2 cellular contexts compared by ENCODE assay signal in genomic region chr2:65916785-65917295, GRCh38.
TF ChIP-seq lines count a peak whose summit lies in the region.

No MANE protein-coding gene starts in this region.

TF ChIP-seq in GM23338, 12 proteins besides CTCF, POLR2A, EP300 and RAD21 (continued from another document):
- no peak for TF ChIP-seq ZNF462 (CRISPR knock-in tag; IDR thresholded peaks at IDR 0.05)
- no peak for TF ChIP-seq REST (IDR thresholded peaks at IDR 0.05; ENCODE audit: unreplicated experiment)
- no peak for TF ChIP-seq JUNB (IDR thresholded peaks at IDR 0.05; ENCODE audit: unreplicated experiment)
- TF ChIP-seq ETS1 (IDR thresholded peaks at IDR 0.05), result no peak
- TF ChIP-seq POLR2AphosphoS5 (IDR thresholded peaks at IDR 0.05; ENCODE audit: low read depth), result no peak
- TF ChIP-seq EZH2 (IDR thresholded peaks at IDR 0.05; ENCODE audit: low read depth, unreplicated experiment), result no peak
- no peak for TF ChIP-seq CREB1 (CRISPR knock-in tag; IDR thresholded peaks at IDR 0.05; ENCODE audit: low read depth)
- TF ChIP-seq NANOG (IDR thresholded peaks at IDR 0.05; ENCODE audit: borderline replicate concordance), result no peak

TF ChIP-seq in GM12878, 131 proteins besides CTCF, POLR2A, EP300 and RAD21 (continued from another document):
- TF ChIP-seq ZBTB40 (IDR thresholded peaks at IDR 0.05; ENCODE audit: borderline replicate concordance) (0 out of 2 replicates have a peak, but pooled peaks have one; percentile 16), TAF1 (IDR thresholded peaks at IDR 0.05; ENCODE audit: borderline replicate concordance, low read depth, low read length) (no peak)
